Comparison of ENCODE assay signal across 1 cellular context in the genomic region with DNA sequence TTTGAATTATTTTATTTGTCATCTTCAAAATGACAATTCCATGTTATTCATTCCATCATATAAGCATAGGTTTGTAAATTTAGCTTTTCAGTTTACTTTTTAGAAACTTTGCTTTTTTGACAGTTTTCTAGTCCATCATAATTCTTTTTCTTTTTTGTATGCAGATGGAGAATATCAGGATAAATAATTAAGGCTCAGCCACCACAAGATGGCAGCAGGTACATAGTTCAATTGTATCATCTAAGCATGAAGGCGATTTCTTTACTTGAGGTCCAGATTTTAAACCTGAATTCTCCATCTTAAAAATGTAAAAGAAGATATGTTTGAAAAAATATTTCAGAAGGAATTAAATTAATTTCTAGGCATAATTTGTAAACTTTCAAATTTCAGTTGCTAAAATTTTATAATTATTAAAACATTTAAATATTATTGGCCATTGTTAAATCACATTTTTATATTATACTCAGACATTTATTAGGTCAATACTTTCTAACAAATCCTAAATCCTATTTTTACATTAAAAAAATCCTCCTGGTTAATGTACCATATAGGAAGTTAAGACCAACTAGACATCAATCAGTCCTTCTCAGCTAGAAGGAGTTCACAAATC.
TF ChIP-seq lines count a peak whose summit lies in the region.

No MANE protein-coding gene starts in this region.

TF ChIP-seq in HepG2, 621 proteins besides CTCF, POLR2A, EP300 and RAD21:
- TF ChIP-seq SMC3 (IDR thresholded peaks at IDR 0.05; ENCODE audit: low read length) (peak; percentile 78), GATAD2A (CRISPR knock-in tag; IDR thresholded peaks at IDR 0.05) (peak; percentile 20; the same call in 1 of the 2 replicates), BORCS8-MEF2B (CRISPR knock-in tag; IDR thresholded peaks at IDR 0.05) (no peak), STAG1 (CRISPR knock-in tag; IDR thresholded peaks at IDR 0.05) (peak; percentile 82)
- TF ChIP-seq, protein P1, sequence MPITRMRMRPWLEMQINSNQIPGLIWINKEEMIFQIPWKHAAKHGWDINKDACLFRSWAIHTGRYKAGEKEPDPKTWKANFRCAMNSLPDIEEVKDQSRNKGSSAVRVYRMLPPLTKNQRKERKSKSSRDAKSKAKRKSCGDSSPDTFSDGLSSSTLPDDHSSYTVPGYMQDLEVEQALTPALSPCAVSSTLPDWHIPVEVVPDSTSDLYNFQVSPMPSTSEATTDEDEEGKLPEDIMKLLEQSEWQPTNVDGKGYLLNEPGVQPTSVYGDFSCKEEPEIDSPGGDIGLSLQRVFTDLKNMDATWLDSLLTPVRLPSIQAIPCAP (CRISPR knock-in tag; IDR thresholded peaks at IDR 0.05; ENCODE audit: low read depth), result no peak
